1 cellular context compared by ENCODE assay signal in the genomic region with DNA sequence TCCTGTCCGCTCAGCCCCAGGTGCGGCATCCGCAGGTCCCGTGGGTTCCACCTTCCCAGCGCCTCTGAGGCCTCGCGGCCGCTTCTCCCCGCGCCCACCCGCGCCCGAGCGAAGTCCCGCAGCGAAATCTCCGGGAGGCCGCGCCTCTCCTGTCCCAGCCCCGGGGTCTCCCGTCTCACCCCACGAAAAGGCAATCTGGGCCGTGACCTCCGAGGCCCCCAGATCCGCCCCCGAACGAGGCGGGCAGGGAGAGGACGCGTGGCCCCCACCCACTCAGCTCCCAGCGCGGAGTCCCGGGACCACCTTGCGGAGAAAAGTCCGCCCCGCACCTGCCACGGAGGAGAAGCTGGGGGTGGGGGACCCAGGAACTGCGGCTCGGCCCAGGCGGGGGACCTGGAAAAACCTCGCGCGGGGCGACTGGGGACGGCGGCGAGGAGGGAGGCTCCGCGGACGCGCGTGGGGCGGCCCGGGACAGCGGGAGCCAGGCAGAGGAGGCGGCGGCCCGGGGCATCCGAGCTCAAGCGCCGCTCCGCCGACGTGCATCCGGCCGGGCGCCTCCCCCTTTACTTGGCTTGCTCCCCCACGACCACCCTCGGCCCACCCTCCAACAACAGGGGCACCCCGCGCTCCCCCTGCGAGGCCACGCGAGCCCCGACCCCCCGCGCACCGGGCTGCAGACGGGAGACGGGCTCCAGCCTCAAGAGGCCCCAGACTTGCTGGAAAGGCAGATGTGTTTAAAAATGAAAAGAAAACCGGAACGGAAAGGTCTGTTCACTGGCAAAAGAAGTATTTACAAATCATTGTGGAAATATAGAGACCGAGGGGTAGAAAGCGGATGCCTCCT.
TF ChIP-seq lines count a peak whose summit lies in the region.

No MANE protein-coding gene starts in this region.

TF ChIP-seq in SK-N-SH, 30 proteins besides CTCF, POLR2A, EP300 and RAD21 (continued from another document):
- TF ChIP-seq ELF1 (IDR thresholded peaks at IDR 0.05): no peak
